15 cellular contexts compared by ENCODE assay signal in the genomic region with DNA sequence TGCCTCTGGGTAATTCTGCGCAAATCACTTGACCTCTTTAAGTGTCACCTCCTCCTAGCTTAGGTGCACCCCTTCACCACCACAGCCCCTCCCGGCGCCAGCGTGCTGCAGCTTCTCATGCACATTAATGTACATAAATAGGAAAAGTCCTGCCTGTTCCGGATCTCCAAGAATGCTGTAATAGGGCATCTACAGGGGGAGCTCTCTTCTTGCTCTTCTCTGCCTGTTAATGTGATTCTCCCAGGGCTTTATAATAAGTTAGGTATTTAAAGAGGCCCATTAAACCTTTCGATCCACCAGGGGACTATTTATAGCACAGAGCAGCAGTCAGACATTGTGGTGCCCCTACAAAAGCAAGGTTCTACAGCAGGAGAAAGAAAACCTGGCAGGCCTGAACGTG. TPM values are rescaled to one million over a fixed set of nuclear protein-coding genes. Genes with fewer than 3 reads are reported as not detected.
DNase-seq lines count a peak whose midpoint lies in the region; ATAC-seq and TF ChIP-seq lines count a peak whose summit lies in the region.
"Had no signal": no experiment of that assay in that cellular context is flagged by ENCODE, and none has a peak within 500 bp of the region (broad histone marks: within the 10 kb centered on the region; RNA-seq: fewer than 3 reads in every experiment).

No MANE protein-coding gene starts in this region.

- no peaks in the 10 kb centered on the region for H3K36me3 Mint-ChIP-seq in activated T-helper 2 cell treated with anti-CD3 and anti-CD28 coated beads, Interferon-gamma antibody, Interleukin-2, Interleukin-4, amounts not matched to agents 10 μg/mL and 5 μg/mL and 100 μg/mL, durations not matched to agents 14 hours and 24 hours and 36 hours (ENCODE audit: low read depth)
- H3K36me3 Mint-ChIP-seq: naive thymus-derived CD4-positive, alpha-beta T cell had no signal

- in situ Hi-C loops in Caki2 (cut with HindIII; ENCODE audit: low pct_unique_long_range_greater_than_20kb, low sequenced_read_pairs) = no loop called here

- peaks cover 0 to 8% of the 10 kb centered on the region in 2 donors for H3K4me1 ChIP-seq in left lung

- H3K27me3 Mint-ChIP-seq in activated T-helper 2 cell treated with anti-CD3 and anti-CD28 coated beads, Interferon-gamma antibody, Interleukin-2, Interleukin-4, amounts not matched to agents 10 μg/mL and 5 μg/mL and 100 μg/mL, durations not matched to agents 14 hours and 24 hours and 36 hours (ENCODE audit: low read depth) = peaks cover 47% of the 10 kb centered on the region

- H3K9me3 Mint-ChIP-seq in activated T-helper 2 cell treated with anti-CD3 and anti-CD28 coated beads, Interferon-gamma antibody, Interleukin-2, Interleukin-4, amounts not matched to agents 10 μg/mL and 5 μg/mL and 100 μg/mL, durations not matched to agents 14 hours and 24 hours and 36 hours = no peaks in the 10 kb centered on the region
- H3K9me3 Mint-ChIP-seq: activated CD4-positive, alpha-beta T cell treated with anti-CD3 and anti-CD28 coated beads, Interleukin-2, amount 10 ng/mL, durations not matched to agents 24 days and 14 days; naive thymus-derived CD4-positive, alpha-beta T cell had no signal

- peak; percentile 71 for ATAC-seq in left lung
- no peak for ATAC-seq in HG02588 (IDR thresholded peaks at IDR 0.05; ENCODE audit: unreplicated experiment)
- ATAC-seq: gastroesophageal sphincter; naive thymus-derived CD4-positive, alpha-beta T cell had no signal

- no peaks in the 10 kb centered on the region for H3K4me1 Mint-ChIP-seq in activated T-helper 2 cell treated with anti-CD3 and anti-CD28 coated beads, Interferon-gamma antibody, Interleukin-2, Interleukin-4, amounts not matched to agents 10 μg/mL and 5 μg/mL and 100 μg/mL, durations not matched to agents 14 hours and 24 hours and 36 hours (ENCODE audit: low read depth)
- H3K4me1 Mint-ChIP-seq: activated CD4-positive, alpha-beta T cell treated with anti-CD3 and anti-CD28 coated beads, Interleukin-2, amount 10 ng/mL, durations not matched to agents 24 days and 14 days had no signal

- peaks cover 55 to 99% of the 10 kb centered on the region in 2 donors for H3K27me3 ChIP-seq in left lung

- H3K27ac Mint-ChIP-seq in activated T-helper 2 cell treated with anti-CD3 and anti-CD28 coated beads, Interferon-gamma antibody, Interleukin-2, Interleukin-4, amounts not matched to agents 10 μg/mL and 5 μg/mL and 100 μg/mL, durations not matched to agents 14 hours and 24 hours and 36 hours = no peak overlapping the region
- H3K27ac Mint-ChIP-seq: activated CD4-positive, alpha-beta T cell treated with anti-CD3 and anti-CD28 coated beads, Interleukin-2, amount 10 ng/mL, durations not matched to agents 24 days and 14 days; naive thymus-derived CD4-positive, alpha-beta T cell had no signal

- no peak for TF ChIP-seq CTCF in left lung (IDR thresholded peaks at IDR 0.05)

- no peak overlapping the region for H3K27ac ChIP-seq in left lung
- H3K27ac ChIP-seq: BLaER1 treated with 17β-estradiol and CSF1 and Interleukin-3, amounts not matched to agents 10 nM and 100 nM; gastroesophageal sphincter had no signal

- no peak overlapping the region for H3K4me3 Mint-ChIP-seq in activated T-helper 2 cell treated with anti-CD3 and anti-CD28 coated beads, Interferon-gamma antibody, Interleukin-2, Interleukin-4, amounts not matched to agents 10 μg/mL and 5 μg/mL and 100 μg/mL, durations not matched to agents 14 hours and 24 hours and 36 hours (ENCODE audit: low read depth)
- H3K4me3 Mint-ChIP-seq: activated CD4-positive, alpha-beta T cell treated with anti-CD3 and anti-CD28 coated beads, Interleukin-2, amount 10 ng/mL, durations not matched to agents 24 days and 14 days had no signal

- DNase-seq in Caki2 (ENCODE audit: low read depth) (peak; percentile 0), HT-29 (ENCODE audit: low spot score) (peak; percentile 40), NCI-H748 (lab: John Stamatoyannopoulos, UW; ENCODE audit: unreplicated experiment) (peak; percentile 87), left lung (no peak), AG08395 (ENCODE audit: low spot score) (no peak), SK-N-DZ (ENCODE audit: low spot score) (no peak)
- no peak for DNase-seq in activated T-helper 2 cell treated with anti-CD3 and anti-CD28 coated beads, Interferon-gamma antibody, Interleukin-2, Interleukin-4, amounts not matched to agents 10 μg/mL and 5 μg/mL and 100 μg/mL, durations not matched to agents 14 hours and 24 hours and 36 hours (ENCODE audit: low spot score)
- DNase-seq: activated CD4-positive, alpha-beta T cell treated with anti-CD3 and anti-CD28 coated beads, Interleukin-2, amount 10 ng/mL, durations not matched to agents 24 days and 14 days; KG1; naive thymus-derived CD4-positive, alpha-beta T cell; T-helper 1 cell had no signal

- H3K9me3 ChIP-seq in left lung = no peaks in the 10 kb centered on the region
- H3K9me3 ChIP-seq: gastroesophageal sphincter had no signal

- H3K36me3 ChIP-seq in left lung = no peaks in the 10 kb centered on the region
- H3K36me3 ChIP-seq: BLaER1 treated with 17β-estradiol and CSF1 and Interleukin-3, amounts not matched to agents 10 nM and 100 nM; gastroesophageal sphincter had no signal

- no peak overlapping the region for H3K4me3 ChIP-seq in left lung
- H3K4me3 ChIP-seq: BLaER1 treated with 17β-estradiol and CSF1 and Interleukin-3, amounts not matched to agents 10 nM and 100 nM; gastroesophageal sphincter had no signal

- intact Hi-C loops in left lung (cut with DNase I) = no loop called here
- intact Hi-C loops in activated T-helper 2 cell treated with anti-CD3 and anti-CD28 coated beads, Interferon-gamma antibody, Interleukin-2, Interleukin-4, amounts not matched to agents 10 μg/mL and 5 μg/mL and 100 μg/mL, durations not matched to agents 14 hours and 24 hours and 36 hours (cut with micrococcal nuclease) = no loop called here

RNA-seq across cellular contexts. Expression of gene SOX1, which starts 35.3 kb away (rescaled TPM):
- total RNA-seq in Caki2 (2014; rRNA removed; shearing (Covaris generic); ENCODE audit: low replicate concordance) = 1.7 and 3.4 TPM in 2 replicates
- not detected in 2 replicates for total RNA-seq in HT-29 (2014; rRNA removed; shearing (Covaris generic))
- total RNA-seq in left lung = not detected
- polyA plus RNA-seq in SK-N-DZ (2014; cell fraction: cytosol; rRNA removed) = not detected in 2 replicates
- polyA plus RNA-seq in SK-N-DZ (2014; cell fraction: nucleus; rRNA removed) = not detected in 2 replicates
- not detected in 2 replicates for total RNA-seq in activated T-helper 2 cell treated with anti-CD3 and anti-CD28 coated beads, Interferon-gamma antibody, Interleukin-2, Interleukin-4, amounts not matched to agents 10 μg/mL and 5 μg/mL and 100 μg/mL, durations not matched to agents 14 hours and 24 hours and 36 hours
- total RNA-seq: activated CD4-positive, alpha-beta T cell treated with anti-CD3 and anti-CD28 coated beads, Interleukin-2, amount 10 ng/mL, durations not matched to agents 24 days and 14 days; naive thymus-derived CD4-positive, alpha-beta T cell had no signal
- polyA plus RNA-seq: keratinocyte; naive thymus-derived CD4-positive, alpha-beta T cell had no signal

Comparison
In these comparisons a context has a peak if more than half of its experiments do, and no peak if none do; other contexts are left out.
1. DNase-seq: peak in Caki2 (single experiment), HT-29 (single experiment) and NCI-H748 (single experiment); none in left lung (0 of 2), AG08395 (single experiment), SK-N-DZ (single experiment) and activated T-helper 2 cell treated with anti-CD3 and anti-CD28 coated beads, Interferon-gamma antibody, Interleukin-2, Interleukin-4, amounts not matched to agents 10 μg/mL and 5 μg/mL and 100 μg/mL, durations not matched to agents 14 hours and 24 hours and 36 hours (single experiment).